In the genomic region with DNA sequence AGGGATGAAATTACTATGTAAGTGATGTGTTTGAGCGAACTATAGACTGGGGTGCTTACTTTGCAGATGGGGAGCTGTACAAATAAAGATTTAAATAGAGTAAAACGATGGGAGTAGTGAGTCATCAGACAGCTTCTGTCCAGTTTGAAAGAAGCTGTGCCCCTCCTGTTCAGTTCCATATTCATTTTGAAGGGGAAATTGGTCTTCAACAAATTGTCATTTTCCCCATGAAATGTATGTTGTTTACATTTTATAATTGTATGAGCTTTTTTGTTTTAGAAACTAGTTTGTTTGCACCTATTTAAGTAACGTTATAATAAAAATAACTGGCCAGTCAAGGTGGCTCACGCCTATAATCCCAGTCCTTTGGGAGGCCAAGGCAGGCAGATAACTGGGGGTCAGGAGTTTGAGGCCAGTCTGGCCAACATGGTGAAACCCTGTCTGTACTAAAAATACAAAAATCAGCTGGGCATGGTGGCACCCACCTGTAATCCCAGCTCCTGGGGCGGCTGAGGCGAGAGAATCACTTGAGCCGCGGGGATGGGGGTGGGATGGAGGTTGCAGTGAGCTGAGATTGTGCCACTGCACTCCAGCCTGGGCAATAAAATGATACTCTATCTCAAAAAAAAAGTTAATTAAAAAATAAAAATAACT, we compare ENCODE assay signal across 12 cellular contexts. TPM values are rescaled to one million over a fixed set of nuclear protein-coding genes. Genes with fewer than 3 reads are reported as not detected.
A peak's percentile ranks its signal among the peaks of the same experiment; 100 is the strongest.
DNase-seq lines count a peak whose midpoint lies in the region; ATAC-seq and TF ChIP-seq lines count a peak whose summit lies in the region.
"Had no signal": no experiment of that assay in that cellular context is flagged by ENCODE, and none has a peak within 500 bp of the region (broad histone marks: within the 10 kb centered on the region; RNA-seq: fewer than 3 reads in every experiment).

No MANE protein-coding gene starts in this region.

- H3K4me1 Mint-ChIP-seq in GM23338: peaks cover 48% of the 10 kb centered on the region
- H3K4me1 Mint-ChIP-seq in brain: peaks cover 86% of the 10 kb centered on the region

- no peaks in the 10 kb centered on the region for H3K9me3 ChIP-seq in skeletal muscle tissue (ENCODE audit: control insufficient read depth in 3 of 3, low read length in 3 of 3)

- peaks cover 61% of the 10 kb centered on the region for H3K79me2 ChIP-seq in GM23338 (replicated peaks; ENCODE audit: insufficient read depth)

- H3K27me3 ChIP-seq in GM23338 (ENCODE audit: insufficient read depth) (no peaks in the 10 kb centered on the region), skeletal muscle tissue (ENCODE audit: control insufficient read depth in 3 of 3, insufficient read depth in 3 of 3, low read length in 3 of 3) (no peaks in the 10 kb centered on the region)

- H3K27me3 Mint-ChIP-seq in GM23338 (ENCODE audit: insufficient read depth, low read depth, poor library complexity) (peaks cover 4% of the 10 kb centered on the region), brain (peaks cover 7% of the 10 kb centered on the region)
- H3K27me3 Mint-ChIP-seq: activated CD8-positive, alpha-beta T cell treated with anti-CD3 and anti-CD28 coated beads for 36 hours; natural killer cell treated with Interleukin-12 subunit alpha and Interleukin-12 subunit beta and Interleukin-15 and Interleukin-18, amount 100 ng/mL, for 72 hours had no signal

- peak overlapping the region; percentile 37; the same call in 1 of the 2 replicates for H3K4me2 ChIP-seq in GM23338

- ATAC-seq in GM23338 (no peak), HG03520 (IDR thresholded peaks at IDR 0.05; ENCODE audit: unreplicated experiment) (no peak), GM19023 (IDR thresholded peaks at IDR 0.05; ENCODE audit: unreplicated experiment) (no peak)
- ATAC-seq: activated CD8-positive, alpha-beta T cell treated with anti-CD3 and anti-CD28 coated beads for 36 hours; CD8-positive, alpha-beta T cell; natural killer cell treated with Interleukin-12 subunit alpha and Interleukin-12 subunit beta and Interleukin-15 and Interleukin-18, amount 100 ng/mL, for 72 hours had no signal

- peaks cover 9% of the 10 kb centered on the region; the same call in 2 of the 3 replicates for H3K36me3 Mint-ChIP-seq in GM23338 (ENCODE audit: low read depth)
- peaks cover 24% of the 10 kb centered on the region for H3K36me3 Mint-ChIP-seq in brain

- H3K4me3 Mint-ChIP-seq in GM23338 (no peak overlapping the region), brain (peak overlapping the region in 4 of 5 experiments; percentile 20 to 57 (median 24))
- H3K4me3 Mint-ChIP-seq: activated CD8-positive, alpha-beta T cell treated with anti-CD3 and anti-CD28 coated beads for 36 hours; CD8-positive, alpha-beta T cell; natural killer cell treated with Interleukin-12 subunit alpha and Interleukin-12 subunit beta and Interleukin-15 and Interleukin-18, amount 100 ng/mL, for 72 hours had no signal

- peaks cover 49% of the 10 kb centered on the region for H3K4me1 ChIP-seq in GM23338 (ENCODE audit: insufficient read depth)
- H3K4me1 ChIP-seq in skeletal muscle tissue (ENCODE audit: control insufficient read depth in 3 of 3, insufficient read depth in 3 of 3, low read length in 3 of 3): peaks cover 70 to 81% (median 76%) of the 10 kb centered on the region in 3 donors

- H3K27ac Mint-ChIP-seq in GM23338 (no peak overlapping the region), brain (peak overlapping the region in 4 of 5 experiments; percentile 88 to 93 (median 90))
- H3K27ac Mint-ChIP-seq: activated CD8-positive, alpha-beta T cell treated with anti-CD3 and anti-CD28 coated beads for 36 hours; CD8-positive, alpha-beta T cell had no signal

- peak overlapping the region in 2 of 3 donors; percentile 8 to 42 for H3K9ac ChIP-seq in skeletal muscle tissue (ENCODE audit: low read depth in 1 of 3, low read length in 3 of 3)

- H3F3A ChIP-seq in GM23338 (replicated peaks; ENCODE audit: low read depth): 0 out of 2 replicates have a peak, but pooled peaks cover 6% of the 10 kb centered on the region

- H3K36me3 ChIP-seq in GM23338 (ENCODE audit: insufficient read depth) (no peaks in the 10 kb centered on the region; the same call in 1 of the 2 replicates), skeletal muscle tissue (ENCODE audit: control insufficient read depth in 3 of 3, insufficient read depth in 3 of 3, low read length in 3 of 3) (no peaks in the 10 kb centered on the region)

- no peak overlapping the region for H3K4me3 ChIP-seq in GM23338
- H3K4me3 ChIP-seq in skeletal muscle tissue (ENCODE audit: low read length in 3 of 3): peak overlapping the region in 2 of 3 donors; percentile 8 to 34

- peaks cover 9% of the 10 kb centered on the region for H3K9me2 ChIP-seq in GM23338 (ENCODE audit: insufficient read depth)

- H3K9me3 Mint-ChIP-seq in GM23338 (peaks cover 8% of the 10 kb centered on the region; the same call in 2 of the 3 replicates), brain (peaks cover 0 to 11% (median 7%) of the 10 kb centered on the region in 5 experiments)
- H3K9me3 Mint-ChIP-seq: activated CD8-positive, alpha-beta T cell treated with anti-CD3 and anti-CD28 coated beads for 36 hours; CD8-positive, alpha-beta T cell; natural killer cell treated with Interleukin-12 subunit alpha and Interleukin-12 subunit beta and Interleukin-15 and Interleukin-18, amount 100 ng/mL, for 72 hours had no signal

- DNase-seq in GM23338 (ENCODE audit: low spot score): no peak
- DNase-seq in NCI-H1930 (lab: John Stamatoyannopoulos, UW): peak; percentile 84 to 86
- no peak for DNase-seq in occipital lobe (lab: John Stamatoyannopoulos, UW)
- DNase-seq: activated CD8-positive, alpha-beta T cell treated with anti-CD3 and anti-CD28 coated beads for 36 hours; activated effector memory CD4-positive, alpha-beta T cell treated with anti-CD3 and anti-CD28 coated beads, Interleukin-2, amount 50 U/mL, for 16 hours; CD8-positive, alpha-beta T cell; NCI-H2227 treated with DMSO at 0.1 percent for 48 hours had no signal

- no peak overlapping the region for H2AFZ ChIP-seq in GM23338

- H3K27ac ChIP-seq in GM23338 (ENCODE audit: low read depth) (no peak overlapping the region), skeletal muscle tissue (ENCODE audit: low read depth, low read length) (peak overlapping the region; percentile 64)

- H4K20me1 ChIP-seq in GM23338 (replicated peaks; ENCODE audit: insufficient read depth): no peaks in the 10 kb centered on the region; the same call in 1 of the 2 replicates

- TF ChIP-seq CTCF in GM23338 (conservative IDR thresholded peaks at IDR 0.05; ENCODE audit: low read depth in 2 of 2) (no peak), brain (conservative IDR thresholded peaks at IDR 0.05) (no peak)

TF ChIP-seq in GM23338, 12 proteins besides CTCF, POLR2A, EP300 and RAD21 (continues in another document):
- TF ChIP-seq EZH2phosphoT487 (IDR thresholded peaks at IDR 0.05; ENCODE audit: unreplicated experiment) (no peak), STAT1 (IDR thresholded peaks at IDR 0.05; ENCODE audit: unreplicated experiment) (no peak), JUNB (IDR thresholded peaks at IDR 0.05; ENCODE audit: unreplicated experiment) (no peak), ZNF331 (CRISPR knock-in tag; IDR thresholded peaks at IDR 0.05; ENCODE audit: low read depth) (no peak), NANOG (IDR thresholded peaks at IDR 0.05; ENCODE audit: borderline replicate concordance) (no peak), CREB1 (CRISPR knock-in tag; IDR thresholded peaks at IDR 0.05; ENCODE audit: low read depth) (no peak), POLR2AphosphoS5 (IDR thresholded peaks at IDR 0.05; ENCODE audit: low read depth) (no peak), EZH2 (IDR thresholded peaks at IDR 0.05; ENCODE audit: low read depth, unreplicated experiment) (no peak), ZNF114 (CRISPR knock-in tag; IDR thresholded peaks at IDR 0.05) (no peak)
- TF ChIP-seq, protein P1, sequence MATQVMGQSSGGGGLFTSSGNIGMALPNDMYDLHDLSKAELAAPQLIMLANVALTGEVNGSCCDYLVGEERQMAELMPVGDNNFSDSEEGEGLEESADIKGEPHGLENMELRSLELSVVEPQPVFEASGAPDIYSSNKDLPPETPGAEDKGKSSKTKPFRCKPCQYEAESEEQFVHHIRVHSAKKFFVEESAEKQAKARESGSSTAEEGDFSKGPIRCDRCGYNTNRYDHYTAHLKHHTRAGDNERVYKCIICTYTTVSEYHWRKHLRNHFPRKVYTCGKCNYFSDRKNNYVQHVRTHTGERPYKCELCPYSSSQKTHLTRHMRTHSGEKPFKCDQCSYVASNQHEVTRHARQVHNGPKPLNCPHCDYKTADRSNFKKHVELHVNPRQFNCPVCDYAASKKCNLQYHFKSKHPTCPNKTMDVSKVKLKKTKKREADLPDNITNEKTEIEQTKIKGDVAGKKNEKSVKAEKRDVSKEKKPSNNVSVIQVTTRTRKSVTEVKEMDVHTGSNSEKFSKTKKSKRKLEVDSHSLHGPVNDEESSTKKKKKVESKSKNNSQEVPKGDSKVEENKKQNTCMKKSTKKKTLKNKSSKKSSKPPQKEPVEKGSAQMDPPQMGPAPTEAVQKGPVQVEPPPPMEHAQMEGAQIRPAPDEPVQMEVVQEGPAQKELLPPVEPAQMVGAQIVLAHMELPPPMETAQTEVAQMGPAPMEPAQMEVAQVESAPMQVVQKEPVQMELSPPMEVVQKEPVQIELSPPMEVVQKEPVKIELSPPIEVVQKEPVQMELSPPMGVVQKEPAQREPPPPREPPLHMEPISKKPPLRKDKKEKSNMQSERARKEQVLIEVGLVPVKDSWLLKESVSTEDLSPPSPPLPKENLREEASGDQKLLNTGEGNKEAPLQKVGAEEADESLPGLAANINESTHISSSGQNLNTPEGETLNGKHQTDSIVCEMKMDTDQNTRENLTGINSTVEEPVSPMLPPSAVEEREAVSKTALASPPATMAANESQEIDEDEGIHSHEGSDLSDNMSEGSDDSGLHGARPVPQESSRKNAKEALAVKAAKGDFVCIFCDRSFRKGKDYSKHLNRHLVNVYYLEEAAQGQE (IDR thresholded peaks at IDR 0.05; ENCODE audit: unreplicated experiment): no peak
- TF ChIP-seq, protein P2, sequence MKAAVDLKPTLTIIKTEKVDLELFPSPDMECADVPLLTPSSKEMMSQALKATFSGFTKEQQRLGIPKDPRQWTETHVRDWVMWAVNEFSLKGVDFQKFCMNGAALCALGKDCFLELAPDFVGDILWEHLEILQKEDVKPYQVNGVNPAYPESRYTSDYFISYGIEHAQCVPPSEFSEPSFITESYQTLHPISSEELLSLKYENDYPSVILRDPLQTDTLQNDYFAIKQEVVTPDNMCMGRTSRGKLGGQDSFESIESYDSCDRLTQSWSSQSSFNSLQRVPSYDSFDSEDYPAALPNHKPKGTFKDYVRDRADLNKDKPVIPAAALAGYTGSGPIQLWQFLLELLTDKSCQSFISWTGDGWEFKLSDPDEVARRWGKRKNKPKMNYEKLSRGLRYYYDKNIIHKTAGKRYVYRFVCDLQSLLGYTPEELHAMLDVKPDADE (IDR thresholded peaks at IDR 0.05): no peak

RNA-seq across cellular contexts. Expression of gene SEC14L1, which starts 20.2 kb away (rescaled TPM):
- total RNA-seq in GM23338 (2014; rRNA removed; shearing (Covaris generic)): 54.8 and 81.8 TPM in 2 replicates
- polyA plus RNA-seq in GM23338 (2016; fragmentation: Nextera tagmentation; extraction: Ambion mirVana) (26.8 and 32.3 TPM in 2 replicates), brain (ENCODE audit: insufficient read depth, low read depth, low replicate concordance) (129 TPM)
- total RNA-seq in skeletal muscle tissue (83.5 TPM), occipital lobe (66.9 TPM)

Comparison
In these comparisons a context has a peak if more than half of its experiments do, and no peak if none do; other contexts are left out.
1. DNase-seq: peak in NCI-H1930 (2 of 2); none in GM23338 (single experiment) and occipital lobe (single experiment).